ENCODE assay signal across 11 cellular contexts in genomic region chr11:3153291-3153861, GRCh38. TPM values are rescaled to one million over a fixed set of nuclear protein-coding genes. Genes with fewer than 3 reads are reported as not detected.
DNase-seq lines count a peak whose midpoint lies in the region; ATAC-seq and TF ChIP-seq lines count a peak whose summit lies in the region.
"Had no signal": no experiment of that assay in that cellular context is flagged by ENCODE, and none has a peak within 500 bp of the region (broad histone marks: within the 10 kb centered on the region; RNA-seq: fewer than 3 reads in every experiment).

No MANE protein-coding gene starts in this region.

- H3K9me3 Mint-ChIP-seq in CD14-positive monocyte, result peaks cover 0 to 6% (median 0%) of the 10 kb centered on the region in 7 donors
- no peaks in the 10 kb centered on the region for H3K9me3 Mint-ChIP-seq in activated CD8-positive, alpha-beta T cell treated with anti-CD3 and anti-CD28 coated beads for 36 hours
- no peaks in the 10 kb centered on the region for H3K9me3 Mint-ChIP-seq in CD8-positive, alpha-beta T cell

- no peak for DNase-seq in CD14-positive monocyte (ENCODE audit: low spot score)
- DNase-seq in ascending aorta (ENCODE audit: low spot score in 2 of 2), result peak; percentile 57 to 92
- DNase-seq in right cardiac atrium, result peak; percentile 86 to 93 (median 88)
- DNase-seq in sciatic nerve (ENCODE audit: low spot score), result no peak
- no peak for DNase-seq in activated CD8-positive, alpha-beta T cell treated with anti-CD3 and anti-CD28 coated beads for 36 hours
- no peak for DNase-seq in CD8-positive, alpha-beta T cell
- no peak for DNase-seq in NCI-H146 (lab: John Stamatoyannopoulos, UW)
- DNase-seq: activated effector memory CD4-positive, alpha-beta T cell treated with Interleukin-2 at 50 U/mL for 16 hours; SJCRH30 had no signal

- H3K4me1 ChIP-seq in ascending aorta (peaks cover 35 to 69% of the 10 kb centered on the region in 2 donors), right cardiac atrium (ENCODE audit: control insufficient read depth, insufficient read depth, low read length) (peaks cover 15% of the 10 kb centered on the region)
- peaks cover 18% of the 10 kb centered on the region for H3K4me1 ChIP-seq in CD8-positive, alpha-beta T cell (ENCODE audit: insufficient read depth, low read length)
- H3K4me1 ChIP-seq: SJCRH30 had no signal

- peak overlapping the region in 1 of 2 donors; percentile 47 for H3K4me3 ChIP-seq in ascending aorta
- no peak overlapping the region for H3K4me3 ChIP-seq in right cardiac atrium (ENCODE audit: low read length)
- no peak overlapping the region for H3K4me3 ChIP-seq in CD8-positive, alpha-beta T cell (ENCODE audit: low read depth, low read length)
- H3K4me3 ChIP-seq: SJCRH30 had no signal

- peak overlapping the region in 6 of 7 donors; percentile 66 to 96 (median 78) for H3K27ac Mint-ChIP-seq in CD14-positive monocyte
- H3K27ac Mint-ChIP-seq in activated CD8-positive, alpha-beta T cell treated with anti-CD3 and anti-CD28 coated beads for 36 hours, result no peak overlapping the region
- no peak overlapping the region for H3K27ac Mint-ChIP-seq in CD8-positive, alpha-beta T cell
- H3K27ac Mint-ChIP-seq: IgD-negative memory B cell had no signal

- ATAC-seq in right cardiac atrium, result peak; percentile 76
- peak; percentile 89 for ATAC-seq in sciatic nerve
- ATAC-seq in HG03159 (IDR thresholded peaks at IDR 0.05; ENCODE audit: unreplicated experiment), result no peak
- ATAC-seq in activated CD8-positive, alpha-beta T cell treated with anti-CD3 and anti-CD28 coated beads for 36 hours, result no peak
- ATAC-seq in CD8-positive, alpha-beta T cell, result no peak

- H3K4me3 Mint-ChIP-seq in CD14-positive monocyte, result peak overlapping the region; percentile 24 to 68
- no peak overlapping the region for H3K4me3 Mint-ChIP-seq in activated CD8-positive, alpha-beta T cell treated with anti-CD3 and anti-CD28 coated beads for 36 hours
- H3K4me3 Mint-ChIP-seq in CD8-positive, alpha-beta T cell, result no peak overlapping the region
- H3K4me3 Mint-ChIP-seq: IgD-negative memory B cell had no signal

- TF ChIP-seq CTCF in CD14-positive monocyte (IDR thresholded peaks at IDR 0.05) (no peak), ascending aorta (IDR thresholded peaks at IDR 0.05) (no peak)
- TF ChIP-seq CTCF in activated CD8-positive, alpha-beta T cell treated with anti-CD3 and anti-CD28 coated beads for 36 hours (IDR thresholded peaks at IDR 0.05), result no peak
- no peak for TF ChIP-seq CTCF in CD8-positive, alpha-beta T cell (IDR thresholded peaks at IDR 0.05)

- H3K27ac ChIP-seq in ascending aorta, result peak overlapping the region; percentile 88 to 91
- peak overlapping the region; percentile 3 for H3K27ac ChIP-seq in right cardiac atrium (ENCODE audit: low read length)
- H3K27ac ChIP-seq in CD8-positive, alpha-beta T cell (ENCODE audit: low read depth, low read length), result no peak overlapping the region
- H3K27ac ChIP-seq: SJCRH30 had no signal

- H3K27me3 ChIP-seq in ascending aorta, result no peaks in the 10 kb centered on the region
- no peaks in the 10 kb centered on the region for H3K27me3 ChIP-seq in right cardiac atrium (ENCODE audit: control insufficient read depth, insufficient read depth)
- H3K27me3 ChIP-seq in CD8-positive, alpha-beta T cell (ENCODE audit: insufficient read depth, low read length), result no peaks in the 10 kb centered on the region
- H3K27me3 ChIP-seq: SJCRH30 had no signal

- POLR2A ChIA-PET in activated CD8-positive, alpha-beta T cell treated with anti-CD3 and anti-CD28 coated beads for 36 hours (lab: Charles Lee), result interaction anchor here (1.7 kb wide), 1 partner anchor 9 kb away, joined by 4 read pairs; no protein-coding TSS in a partner anchor
- POLR2A ChIA-PET in CD8-positive, alpha-beta T cell (lab: Charles Lee), result no interaction called here

- H3K36me3 ChIP-seq in ascending aorta, result no peaks in the 10 kb centered on the region
- H3K36me3 ChIP-seq in CD8-positive, alpha-beta T cell (ENCODE audit: insufficient read depth, low read length), result no peaks in the 10 kb centered on the region
- H3K36me3 ChIP-seq: SJCRH30 had no signal

- peaks cover 59% of the 10 kb centered on the region for H3K4me1 Mint-ChIP-seq in CD14-positive monocyte
- peaks cover 8% of the 10 kb centered on the region for H3K4me1 Mint-ChIP-seq in activated CD8-positive, alpha-beta T cell treated with anti-CD3 and anti-CD28 coated beads for 36 hours (ENCODE audit: low read depth)
- H3K4me1 Mint-ChIP-seq in CD8-positive, alpha-beta T cell (ENCODE audit: low read depth), result peaks cover 12% of the 10 kb centered on the region

- 31% methylated on average over 14 of the region's 14 CpGs for WGBS in right cardiac atrium

- CTCF ChIA-PET in activated CD8-positive, alpha-beta T cell treated with anti-CD3 and anti-CD28 coated beads for 36 hours (lab: Charles Lee), result interaction anchor here (0.9 kb wide), 1 partner anchor 16 kb away, joined by 4 read pairs; no protein-coding TSS in a partner anchor
- CTCF ChIA-PET in CD8-positive, alpha-beta T cell (lab: Charles Lee), result interaction anchor here (1.2 kb wide), 1 partner anchor 63 kb away, joined by 5 read pairs; no protein-coding TSS in a partner anchor

- peaks cover 26 to 40% of the 10 kb centered on the region in 2 donors for H3K36me3 Mint-ChIP-seq in CD14-positive monocyte
- no peaks in the 10 kb centered on the region for H3K36me3 Mint-ChIP-seq in activated CD8-positive, alpha-beta T cell treated with anti-CD3 and anti-CD28 coated beads for 36 hours (ENCODE audit: low read depth)
- H3K36me3 Mint-ChIP-seq in CD8-positive, alpha-beta T cell, result no peaks in the 10 kb centered on the region
- H3K36me3 Mint-ChIP-seq: IgD-negative memory B cell had no signal

- intact Hi-C loops in CD14-positive monocyte (cut with micrococcal nuclease) (no loop called here), ascending aorta (cut with DNase I) (no loop called here), right cardiac atrium (cut with DNase I) (no loop called here), sciatic nerve (cut with DNase I) (no loop called here)
- intact Hi-C loops in activated CD8-positive, alpha-beta T cell treated with anti-CD3 and anti-CD28 coated beads for 36 hours (cut with micrococcal nuclease), result no loop called here
- intact Hi-C loops in CD8-positive, alpha-beta T cell (cut with DNase I, micrococcal nuclease), result loop anchor here in 1 of 2 experiments (10.0 kb wide), 1 partner anchor 61 kb away; the partner anchor contains the start of gene MRGPRG

- H3K27me3 Mint-ChIP-seq in CD14-positive monocyte (ENCODE audit: low read depth in 3 of 3), result no peaks in the 10 kb centered on the region
- H3K27me3 Mint-ChIP-seq in activated CD8-positive, alpha-beta T cell treated with anti-CD3 and anti-CD28 coated beads for 36 hours, result no peaks in the 10 kb centered on the region
- H3K27me3 Mint-ChIP-seq in CD8-positive, alpha-beta T cell (ENCODE audit: low read depth), result no peaks in the 10 kb centered on the region

- H3K9me3 ChIP-seq in ascending aorta (no peaks in the 10 kb centered on the region), right cardiac atrium (ENCODE audit: control insufficient read depth, low read length) (no peaks in the 10 kb centered on the region)
- no peaks in the 10 kb centered on the region for H3K9me3 ChIP-seq in CD8-positive, alpha-beta T cell (ENCODE audit: low read length)
- H3K9me3 ChIP-seq: SJCRH30 had no signal

RNA-seq across cellular contexts. Expression of gene OSBPL5, which starts 11.7 kb away (rescaled TPM):
- 1 to 10 TPM; 3.1 to 6.8 TPM for polyA plus RNA-seq in CD14-positive monocyte
- 92.0 TPM for total RNA-seq in ascending aorta
- 10 to 100 TPM; 14.1 to 19.1 (median 15.4) TPM for total RNA-seq in right cardiac atrium
- polyA plus RNA-seq in right cardiac atrium, result 10.3 TPM
- 58.3 TPM for total RNA-seq in sciatic nerve
- total RNA-seq in activated CD8-positive, alpha-beta T cell treated with anti-CD3 and anti-CD28 coated beads for 36 hours, result 1 to 10 TPM; 4.8 to 5.9 TPM
- total RNA-seq in CD8-positive, alpha-beta T cell, result 1 to 10 TPM; 7.7 to 9.4 TPM

Comparison
In these comparisons a context has a peak if more than half of its experiments do, and no peak if none do; other contexts are left out.
1. DNase-seq: peak in ascending aorta (2 of 2) and right cardiac atrium (3 of 3); none in CD14-positive monocyte (single experiment), sciatic nerve (single experiment), activated CD8-positive, alpha-beta T cell treated with anti-CD3 and anti-CD28 coated beads for 36 hours (single experiment), CD8-positive, alpha-beta T cell (0 of 7) and NCI-H146 (single experiment).
2. H3K27ac Mint-ChIP-seq: peak in CD14-positive monocyte (6 of 7); none in activated CD8-positive, alpha-beta T cell treated with anti-CD3 and anti-CD28 coated beads for 36 hours (single experiment) and CD8-positive, alpha-beta T cell (single experiment).
3. H3K4me3 Mint-ChIP-seq: peak in CD14-positive monocyte (2 of 2); none in activated CD8-positive, alpha-beta T cell treated with anti-CD3 and anti-CD28 coated beads for 36 hours (single experiment) and CD8-positive, alpha-beta T cell (single experiment).
4. ATAC-seq: peak in right cardiac atrium (2 of 2) and sciatic nerve (single experiment); none in HG03159 (single experiment), activated CD8-positive, alpha-beta T cell treated with anti-CD3 and anti-CD28 coated beads for 36 hours (single experiment) and CD8-positive, alpha-beta T cell (single experiment).